In genomic region chr10:87656431-87657072, GRCh38 we compare ENCODE assay signal across 8 cellular contexts. TPM values are rescaled to one million over a fixed set of nuclear protein-coding genes. Genes with fewer than 3 reads are reported as not detected.
DNase-seq lines count a peak whose midpoint lies in the region; ATAC-seq and TF ChIP-seq lines count a peak whose summit lies in the region.

No MANE protein-coding gene starts in this region.

- H4K5ac ChIP-seq in mesendoderm (ENCODE audit: low read length) = no peak overlapping the region

- DNase-seq in AG08395 (ENCODE audit: low spot score) (peak; percentile 52), GM12865 (ENCODE audit: low read depth) (peak; percentile 64), NCI-H345 (lab: John Stamatoyannopoulos, UW) (peak; percentile 14), cerebellum (ENCODE audit: low spot score) (peak; percentile 11), mesendoderm (peak; percentile 77), NCI-H2107 (lab: John Stamatoyannopoulos, UW) (no peak)

- H3K79me1 ChIP-seq in mesendoderm (ENCODE audit: low read length) = no peaks in the 10 kb centered on the region

- no peak overlapping the region for H2AK5ac ChIP-seq in mesendoderm (ENCODE audit: low read length)

- no peak overlapping the region for H3K4me2 ChIP-seq in mesendoderm (ENCODE audit: low read length)

- no peaks in the 10 kb centered on the region for H3K27me3 ChIP-seq in mesendoderm (ENCODE audit: insufficient read depth, low read length, poor library complexity)

- WGBS in mesendoderm (ENCODE audit: extremely low coverage, insufficient coverage, low lambda C conversion rate) = no CpG with 5 or more reads among the region's 4 CpGs

- H3K56ac ChIP-seq in mesendoderm (ENCODE audit: low read length) = no peak overlapping the region

- H3K36me3 ChIP-seq in mesendoderm (ENCODE audit: control insufficient read depth, insufficient read depth, low read length) = no peaks in the 10 kb centered on the region

- H3K23ac ChIP-seq in mesendoderm (ENCODE audit: low read length) = no peak overlapping the region

- H3K4me1 ChIP-seq in mesendoderm (ENCODE audit: control insufficient read depth, low read depth, low read length) = no peaks in the 10 kb centered on the region

- H3K27ac ChIP-seq in mesendoderm (ENCODE audit: low read depth, low read length) = no peak overlapping the region

- H2BK15ac ChIP-seq in mesendoderm (replicated peaks; ENCODE audit: low read depth) = no peak overlapping the region

- no peak overlapping the region for H3K4ac ChIP-seq in mesendoderm (ENCODE audit: low read depth, low read length)

- H2BK5ac ChIP-seq in mesendoderm (ENCODE audit: low read length) = no peak overlapping the region

- H3K4me3 ChIP-seq in GM12865 (ENCODE audit: low read depth, low read length) = no peak overlapping the region
- H3K4me3 ChIP-seq in mesendoderm (ENCODE audit: low read length) = no peak overlapping the region

- no peaks in the 10 kb centered on the region for H3K79me2 ChIP-seq in mesendoderm (ENCODE audit: control insufficient read depth, insufficient read depth, low read length)

- H4K8ac ChIP-seq in mesendoderm (ENCODE audit: low read depth, low read length) = no peak overlapping the region

- TF ChIP-seq CTCF in GM12865 (IDR thresholded peaks at IDR 0.05; ENCODE audit: insufficient read depth, low read depth, low read length, missing control alignments) = peak; percentile 65

- no peak overlapping the region for H3K9ac ChIP-seq in mesendoderm (ENCODE audit: low read length)

- H2BK120ac ChIP-seq in mesendoderm (ENCODE audit: low read depth, low read length) = no peak overlapping the region

- ATAC-seq in HG02870 (IDR thresholded peaks at IDR 0.05; ENCODE audit: unreplicated experiment) = no peak
- ATAC-seq in GM21528 (IDR thresholded peaks at IDR 0.05; ENCODE audit: low FRiP score, unreplicated experiment) = no peak

- no peak overlapping the region for H3K18ac ChIP-seq in mesendoderm (ENCODE audit: low read length)

RNA-seq across cellular contexts. Expression of gene PAPSS2, which starts 3.1 kb away (rescaled TPM):
- total RNA-seq in cerebellum = 4.4 TPM
- 12.7 TPM for polyA plus RNA-seq in mesendoderm (2013, experiment 1 of 2)
- polyA plus RNA-seq in mesendoderm (2013, experiment 2 of 2) = 12.6 TPM
